Comparison of ENCODE assay signal across 33 cellular contexts in genomic region chr6:44554194-44554593, GRCh38.
"Had no signal": no experiment of that assay in that cellular context is flagged by ENCODE, and none has a peak within 500 bp of the region (broad histone marks: within the 10 kb centered on the region; RNA-seq: fewer than 3 reads in every experiment).

No MANE protein-coding gene starts in this region.

- DNase-seq: Karpas-422, Kasumi-1, MG63, MM.1S, MV-4-11, NCI-H1048, NCI-H1092, NCI-H1092 treated with DMSO at 0.1 percent for 48 hours, NCI-H1105, NCI-H1105 treated with DMSO at 0.1 percent for 48 hours, NCI-H1417, NCI-H1417 treated with DMSO at 0.1 percent for 48 hours, NCI-H1436, NCI-H1436 treated with DMSO at 0.1 percent for 48 hours, NCI-H146, NCI-H1694, NCI-H1694 treated with DMSO at 0.1 percent for 48 hours, NCI-H187, NCI-H187 treated with DMSO at 0.1 percent for 48 hours, NCI-H1930, NCI-H2029, NCI-H2029 treated with DMSO at 0.1 percent for 48 hours, NCI-H2081, NCI-H2081 treated with DMSO at 0.1 percent for 48 hours, NCI-H2107, NCI-H2171, NCI-H2171 treated with DMSO at 0.1 percent for 48 hours, NCI-H2227 treated with DMSO at 0.1 percent for 48 hours, NCI-H226, NCI-H345, NCI-H446, NCI-H446 treated with DMSO at 0.1 percent for 48 hours, NCI-H510A had no signal
